In genomic region chr7:123820864-123821263, GRCh38 we compare ENCODE assay signal across 4 cellular contexts. TPM values are rescaled to one million over a fixed set of nuclear protein-coding genes. Genes with fewer than 3 reads are reported as not detected.
"Had no signal": no experiment of that assay in that cellular context is flagged by ENCODE, and none has a peak within 500 bp of the region (broad histone marks: within the 10 kb centered on the region; RNA-seq: fewer than 3 reads in every experiment).

No MANE protein-coding gene starts in this region.

- ATAC-seq: GM12878 had no signal

- H3K4me3 ChIP-seq: GM12878 had no signal

- DNase-seq: GDM1, GF-D8 had no signal

RNA-seq across cellular contexts. Expression of gene HYAL4, which starts 24.1 kb away (rescaled TPM):
- total RNA-seq: G401 had no signal
